In genomic region chr11:17076517-17077239, GRCh38 we compare ENCODE assay signal across 8 cellular contexts. TPM values are rescaled to one million over a fixed set of nuclear protein-coding genes. Genes with fewer than 3 reads are reported as not detected.
DNase-seq lines count a peak whose midpoint lies in the region; ATAC-seq and TF ChIP-seq lines count a peak whose summit lies in the region.

No MANE protein-coding gene starts in this region.

- ATAC-seq in left lung (peak; percentile 10), HG03025 (IDR thresholded peaks at IDR 0.05; ENCODE audit: low FRiP score, unreplicated experiment) (no peak)

- H3K27ac ChIP-seq in left lung: peak overlapping the region; percentile 88 to 93
- H3K27ac ChIP-seq in thymus (ENCODE audit: low read depth): peak overlapping the region; percentile 95

- 29% methylated on average over 15 of the region's 15 CpGs for WGBS in thymus

- H3K36me3 ChIP-seq in left lung (peaks cover 0 to 48% of the 10 kb centered on the region in 2 donors), thymus (ENCODE audit: control insufficient read depth, insufficient read depth) (peaks cover 15% of the 10 kb centered on the region)

- H3K9me3 ChIP-seq in left lung: no peaks in the 10 kb centered on the region
- H3K9me3 ChIP-seq in thymus (ENCODE audit: control insufficient read depth): no peaks in the 10 kb centered on the region

- H3K4me1 ChIP-seq in left lung: peaks cover 14 to 35% of the 10 kb centered on the region in 2 donors
- H3K4me1 ChIP-seq in thymus (ENCODE audit: control insufficient read depth, insufficient read depth, low read length): peaks cover 18% of the 10 kb centered on the region

- H3K4me3 ChIP-seq in left lung: peak overlapping the region; percentile 80 to 86
- peak overlapping the region; percentile 86 for H3K4me3 ChIP-seq in thymus (ENCODE audit: low read length)

- TF ChIP-seq CTCF in left lung (IDR thresholded peaks at IDR 0.05): no peak

- DNase-seq in activated naive CD4-positive, alpha-beta T cell treated with Interleukin-2 at 50 U/mL for 16 hours: peak; percentile 10
- DNase-seq in activated naive CD4-positive, alpha-beta T cell (lab: John Stamatoyannopoulos, UW): no peak
- DNase-seq in amniotic epithelial cell (ENCODE audit: low read depth): peak; percentile 47
- DNase-seq in left lung: peak in 1 of 2 donors; percentile 53
- no peak for DNase-seq in NCI-H446 treated with DMSO at 0.1 percent for 48 hours (lab: John Stamatoyannopoulos, UW)
- no peak for DNase-seq in germinal center (ENCODE audit: low spot score)

- intact Hi-C loops in left lung (cut with DNase I): no loop called here

- H3K27me3 ChIP-seq in left lung (no peaks in the 10 kb centered on the region), thymus (ENCODE audit: control insufficient read depth, insufficient read depth) (no peaks in the 10 kb centered on the region)

RNA-seq across cellular contexts. Expression of gene RPS13, which starts 0.8 kb away (rescaled TPM):
- 100 to 1,000 TPM; 748 to 786 TPM for total RNA-seq in left lung
- polyA plus RNA-seq in thymus: 3,713 TPM

Comparison
In these comparisons a context has a peak if more than half of its experiments do, and no peak if none do; other contexts are left out.
1. DNase-seq: peak in activated naive CD4-positive, alpha-beta T cell treated with Interleukin-2 at 50 U/mL for 16 hours (single experiment) and amniotic epithelial cell (single experiment); none in activated naive CD4-positive, alpha-beta T cell (0 of 4), NCI-H446 treated with DMSO at 0.1 percent for 48 hours (single experiment) and germinal center (single experiment).